ENCODE assay signal across 16 cellular contexts in genomic region chr1:183967914-183968313, GRCh38.
"Had no signal": no experiment of that assay in that cellular context is flagged by ENCODE, and none has a peak within 500 bp of the region (broad histone marks: within the 10 kb centered on the region; RNA-seq: fewer than 3 reads in every experiment).

No MANE protein-coding gene starts in this region.

- H3K4me2 ChIP-seq: smooth muscle cell had no signal

- H3K27me3 ChIP-seq: right lobe of liver, tibial artery had no signal

- H3K4me3 Mint-ChIP-seq: activated B cell treated with CpG ODN at 0.5 μM for 24 hours; activated CD4-positive, alpha-beta T cell treated with anti-CD3 and anti-CD28 coated beads, Interleukin-2, amount 10 ng/mL, durations not matched to agents 24 days and 14 days; activated naive CD8-positive, alpha-beta T cell treated with anti-CD3 and anti-CD28 coated beads, Interleukin-2, amount 10 ng/mL, durations not matched to agents 7 days and 5 days; nephron progenitor cell; T-helper 17 cell had no signal

- H3K4me1 Mint-ChIP-seq: activated B cell treated with CpG ODN at 0.5 μM for 24 hours, nephron progenitor cell, T-helper 17 cell had no signal

- H3K27ac Mint-ChIP-seq: activated B cell treated with CpG ODN at 0.5 μM for 24 hours; activated CD4-positive, alpha-beta T cell treated with anti-CD3 and anti-CD28 coated beads, Interleukin-2, amount 10 ng/mL, durations not matched to agents 24 days and 14 days; activated naive CD8-positive, alpha-beta T cell treated with anti-CD3 and anti-CD28 coated beads, Interleukin-2, amount 10 ng/mL, durations not matched to agents 7 days and 5 days; nephron progenitor cell; T-helper 17 cell had no signal

- H3K9me3 Mint-ChIP-seq: activated B cell treated with CpG ODN at 0.5 μM for 24 hours; activated CD4-positive, alpha-beta T cell treated with anti-CD3 and anti-CD28 coated beads, Interleukin-2, amount 10 ng/mL, durations not matched to agents 24 days and 14 days; activated naive CD8-positive, alpha-beta T cell treated with anti-CD3 and anti-CD28 coated beads, Interleukin-2, amount 10 ng/mL, durations not matched to agents 7 days and 5 days; nephron progenitor cell had no signal

- H3K9me3 ChIP-seq: psoas muscle, right lobe of liver, tibial artery had no signal

- H3K27ac ChIP-seq: coronary artery, psoas muscle, right lobe of liver, tibial artery had no signal

- H3K4me1 ChIP-seq: psoas muscle, right lobe of liver, tibial artery had no signal

- H3K4me3 ChIP-seq: coronary artery, psoas muscle, right lobe of liver, smooth muscle cell, tibial artery had no signal

- ATAC-seq: psoas muscle, right lobe of liver, T-helper 17 cell had no signal

- H3K36me3 Mint-ChIP-seq: activated naive CD8-positive, alpha-beta T cell treated with anti-CD3 and anti-CD28 coated beads, Interleukin-2, amount 10 ng/mL, durations not matched to agents 7 days and 5 days had no signal

- DNase-seq: activated B cell treated with CpG ODN at 0.5 μM for 24 hours; activated CD4-positive, alpha-beta T cell treated with anti-CD3 and anti-CD28 coated beads, Interleukin-2, amount 10 ng/mL, durations not matched to agents 24 days and 14 days; activated gamma-delta T cell treated with Interleukin-2 at 50 U/mL for 16 hours; activated naive CD8-positive, alpha-beta T cell treated with anti-CD3 and anti-CD28 coated beads, Interleukin-2, amount 10 ng/mL, durations not matched to agents 7 days and 5 days; activated T-cell treated with anti-CD3 and anti-CD28 coated beads, Interleukin-2, amount 50 U/mL, for 1 hour; effector CD8-positive, alpha-beta T cell; foreskin fibroblast; kidney glomerular epithelial cell; mesendoderm; nephron progenitor cell; psoas muscle; right lobe of liver; T-helper 17 cell; tibial artery had no signal

- H3K36me3 ChIP-seq: right lobe of liver, tibial artery had no signal

- H3K27me3 Mint-ChIP-seq: T-helper 17 cell had no signal
